ENCODE assay signal across 11 cellular contexts in the genomic region with DNA sequence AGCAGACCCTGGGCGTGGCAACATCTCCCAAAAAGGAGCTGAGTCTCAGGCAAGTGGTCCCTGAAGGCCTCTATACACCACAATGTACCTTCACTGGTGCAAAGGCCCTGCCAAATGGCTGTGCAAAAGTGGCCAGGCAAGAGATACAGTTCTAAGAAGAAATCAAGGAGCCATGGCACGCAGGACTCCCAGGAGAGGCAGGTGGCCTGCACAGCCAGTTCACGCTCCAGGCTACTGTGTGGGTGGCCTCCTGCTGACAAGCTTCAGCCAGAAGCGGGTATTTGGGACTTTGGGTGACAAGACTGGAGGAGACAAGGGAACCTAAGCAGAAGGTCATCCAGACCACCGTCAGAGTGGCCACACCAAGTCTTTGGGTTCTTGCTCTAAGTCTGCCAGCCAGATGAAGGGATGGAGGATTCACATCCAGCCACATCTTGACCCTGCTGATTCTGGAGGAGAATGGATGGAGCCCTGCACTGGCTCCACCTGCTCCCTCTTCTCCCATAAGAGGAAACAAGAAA. TPM values are rescaled to one million over a fixed set of nuclear protein-coding genes. Genes with fewer than 3 reads are reported as not detected.
A peak's percentile ranks its signal among the peaks of the same experiment; 100 is the strongest.
DNase-seq lines count a peak whose midpoint lies in the region; ATAC-seq and TF ChIP-seq lines count a peak whose summit lies in the region.
"Had no signal": no experiment of that assay in that cellular context is flagged by ENCODE, and none has a peak within 500 bp of the region (broad histone marks: within the 10 kb centered on the region; RNA-seq: fewer than 3 reads in every experiment).

No MANE protein-coding gene starts in this region.

- no peaks in the 10 kb centered on the region for H3K9me3 Mint-ChIP-seq in activated T-cell treated with anti-CD3 and anti-CD28 coated beads, Interleukin-2, amount 50 U/mL, for 24 hours
- no peaks in the 10 kb centered on the region for H3K9me3 Mint-ChIP-seq in activated T-helper 1 cell treated with anti-CD3 and anti-CD28 coated beads, Interleukin-12 subunit alpha, Interleukin-12 subunit beta, Interleukin-2, Interleukin-4 antibody, amounts not matched to agents 30 ng/mL and 10 ng/mL and 1 ng/mL, durations not matched to agents 14 hours and 24 hours and 36 hours
- H3K9me3 Mint-ChIP-seq: neural crest cell had no signal

- H3K4me1 Mint-ChIP-seq in activated T-cell treated with anti-CD3 and anti-CD28 coated beads, Interleukin-2, amount 50 U/mL, for 24 hours (ENCODE audit: low read depth) = peaks cover 79% of the 10 kb centered on the region
- peaks cover 36% of the 10 kb centered on the region for H3K4me1 Mint-ChIP-seq in activated T-helper 1 cell treated with anti-CD3 and anti-CD28 coated beads, Interleukin-12 subunit alpha, Interleukin-12 subunit beta, Interleukin-2, Interleukin-4 antibody, amounts not matched to agents 30 ng/mL and 10 ng/mL and 1 ng/mL, durations not matched to agents 14 hours and 24 hours and 36 hours (ENCODE audit: low read depth)

- intact Hi-C loops in activated T-helper 1 cell treated with anti-CD3 and anti-CD28 coated beads, Interleukin-12 subunit alpha, Interleukin-12 subunit beta, Interleukin-2, Interleukin-4 antibody, amounts not matched to agents 30 ng/mL and 10 ng/mL and 1 ng/mL, durations not matched to agents 14 hours and 24 hours and 36 hours (cut with micrococcal nuclease) = no loop called here

- peaks cover 2% of the 10 kb centered on the region for H3K36me3 Mint-ChIP-seq in activated T-cell treated with anti-CD3 and anti-CD28 coated beads, Interleukin-2, amount 50 U/mL, for 24 hours (ENCODE audit: low read depth)
- peaks cover 4% of the 10 kb centered on the region for H3K36me3 Mint-ChIP-seq in activated T-helper 1 cell treated with anti-CD3 and anti-CD28 coated beads, Interleukin-12 subunit alpha, Interleukin-12 subunit beta, Interleukin-2, Interleukin-4 antibody, amounts not matched to agents 30 ng/mL and 10 ng/mL and 1 ng/mL, durations not matched to agents 14 hours and 24 hours and 36 hours (ENCODE audit: low read depth)

- peak; percentile 42 for DNase-seq in activated T-cell treated with anti-CD3 and anti-CD28 coated beads, Interleukin-2, amount 50 U/mL, for 24 hours
- DNase-seq in activated T-cell treated with anti-CD3 and anti-CD28 coated beads, Interleukin-2, amount 50 U/mL, for 1 hour = no peak
- DNase-seq in activated T-helper 1 cell treated with anti-CD3 and anti-CD28 coated beads, Interleukin-12 subunit alpha, Interleukin-12 subunit beta, Interleukin-2, Interleukin-4 antibody, amounts not matched to agents 30 ng/mL and 10 ng/mL and 1 ng/mL, durations not matched to agents 14 hours and 24 hours and 36 hours (ENCODE audit: low spot score) = no peak
- DNase-seq in thoracic aorta (ENCODE audit: low spot score) = no peak
- no peak for DNase-seq in dedifferentiated amniotic fluid mesenchymal stem cell (ENCODE audit: extremely low spot score)
- DNase-seq: glutamatergic neuron, MG63 had no signal

- H3K4me3 ChIP-seq in mucosa of rectum (ENCODE audit: low read length in 2 of 2) (no peak overlapping the region), thoracic aorta (no peak overlapping the region)
- H3K4me3 ChIP-seq: MG63 had no signal

- peak overlapping the region in 1 of 2 donors; percentile 72 for H3K9ac ChIP-seq in mucosa of rectum (ENCODE audit: low read depth in 1 of 2, low read length in 2 of 2)

- peak overlapping the region; percentile 72 for H3K4me3 Mint-ChIP-seq in activated T-cell treated with anti-CD3 and anti-CD28 coated beads, Interleukin-2, amount 50 U/mL, for 24 hours
- H3K4me3 Mint-ChIP-seq in activated T-helper 1 cell treated with anti-CD3 and anti-CD28 coated beads, Interleukin-12 subunit alpha, Interleukin-12 subunit beta, Interleukin-2, Interleukin-4 antibody, amounts not matched to agents 30 ng/mL and 10 ng/mL and 1 ng/mL, durations not matched to agents 14 hours and 24 hours and 36 hours = peak overlapping the region; percentile 72

- peak overlapping the region; percentile 94 for H3K27ac Mint-ChIP-seq in activated T-cell treated with anti-CD3 and anti-CD28 coated beads, Interleukin-2, amount 50 U/mL, for 24 hours
- H3K27ac Mint-ChIP-seq in activated T-helper 1 cell treated with anti-CD3 and anti-CD28 coated beads, Interleukin-12 subunit alpha, Interleukin-12 subunit beta, Interleukin-2, Interleukin-4 antibody, amounts not matched to agents 30 ng/mL and 10 ng/mL and 1 ng/mL, durations not matched to agents 14 hours and 24 hours and 36 hours = no peak overlapping the region

- H3K36me3 ChIP-seq in mucosa of rectum (ENCODE audit: control insufficient read depth in 2 of 2, insufficient read depth in 2 of 2, low read length in 2 of 2) = no peaks in the 10 kb centered on the region
- no peaks in the 10 kb centered on the region for H3K36me3 ChIP-seq in thoracic aorta
- H3K36me3 ChIP-seq: MG63 had no signal

- no peaks in the 10 kb centered on the region for H3K27me3 ChIP-seq in mucosa of rectum (ENCODE audit: control insufficient read depth in 2 of 2, insufficient read depth in 2 of 2, low read length in 2 of 2)
- H3K27me3 ChIP-seq in thoracic aorta (replicated peaks; ENCODE audit: insufficient read depth) = no peaks in the 10 kb centered on the region
- H3K27me3 ChIP-seq: MG63 had no signal

- no peaks in the 10 kb centered on the region for H3K27me3 Mint-ChIP-seq in activated T-cell treated with anti-CD3 and anti-CD28 coated beads, Interleukin-2, amount 50 U/mL, for 24 hours
- peaks cover 4% of the 10 kb centered on the region for H3K27me3 Mint-ChIP-seq in activated T-helper 1 cell treated with anti-CD3 and anti-CD28 coated beads, Interleukin-12 subunit alpha, Interleukin-12 subunit beta, Interleukin-2, Interleukin-4 antibody, amounts not matched to agents 30 ng/mL and 10 ng/mL and 1 ng/mL, durations not matched to agents 14 hours and 24 hours and 36 hours (ENCODE audit: insufficient read depth)

- no peak for TF ChIP-seq CTCF in thoracic aorta (IDR thresholded peaks at IDR 0.05)

- H3K27ac ChIP-seq in mucosa of rectum (ENCODE audit: low read depth in 2 of 2, low read length in 2 of 2) (peak overlapping the region; percentile 94 to 97), thoracic aorta (peak overlapping the region; percentile 95 to 96)

- no peak for ATAC-seq in thoracic aorta (ENCODE audit: insufficient number of reproducible peaks, low FRiP score, low read depth)
- ATAC-seq in HG03342 (IDR thresholded peaks at IDR 0.05; ENCODE audit: unreplicated experiment) = no peak
- no peak for ATAC-seq in HG03439 (IDR thresholded peaks at IDR 0.05; ENCODE audit: unreplicated experiment)

- H3K9me3 ChIP-seq in mucosa of rectum (ENCODE audit: control insufficient read depth in 2 of 2, low read length in 2 of 2) = no peaks in the 10 kb centered on the region
- H3K9me3 ChIP-seq in thoracic aorta = no peaks in the 10 kb centered on the region
- H3K9me3 ChIP-seq: MG63 had no signal

- H3K4me1 ChIP-seq in mucosa of rectum (ENCODE audit: control insufficient read depth in 2 of 2, insufficient read depth in 2 of 2, low read length in 2 of 2) = peaks cover 31 to 40% of the 10 kb centered on the region in 2 donors
- H3K4me1 ChIP-seq in thoracic aorta (ENCODE audit: control insufficient read depth in 1 of 2, low read depth in 2 of 2) = peaks cover 20 to 58% of the 10 kb centered on the region in 2 donors

RNA-seq across cellular contexts. Expression of gene ZFP36L1, which starts 20.5 kb away (rescaled TPM):
- 149 and 156 TPM in 2 replicates for total RNA-seq in activated T-helper 1 cell treated with anti-CD3 and anti-CD28 coated beads, Interleukin-12 subunit alpha, Interleukin-12 subunit beta, Interleukin-2, Interleukin-4 antibody, amounts not matched to agents 30 ng/mL and 10 ng/mL and 1 ng/mL, durations not matched to agents 14 hours and 24 hours and 36 hours
- total RNA-seq in thoracic aorta = 100 to 1,000 TPM; 233 to 326 TPM
